9 cellular contexts compared by ENCODE assay signal in the genomic region with DNA sequence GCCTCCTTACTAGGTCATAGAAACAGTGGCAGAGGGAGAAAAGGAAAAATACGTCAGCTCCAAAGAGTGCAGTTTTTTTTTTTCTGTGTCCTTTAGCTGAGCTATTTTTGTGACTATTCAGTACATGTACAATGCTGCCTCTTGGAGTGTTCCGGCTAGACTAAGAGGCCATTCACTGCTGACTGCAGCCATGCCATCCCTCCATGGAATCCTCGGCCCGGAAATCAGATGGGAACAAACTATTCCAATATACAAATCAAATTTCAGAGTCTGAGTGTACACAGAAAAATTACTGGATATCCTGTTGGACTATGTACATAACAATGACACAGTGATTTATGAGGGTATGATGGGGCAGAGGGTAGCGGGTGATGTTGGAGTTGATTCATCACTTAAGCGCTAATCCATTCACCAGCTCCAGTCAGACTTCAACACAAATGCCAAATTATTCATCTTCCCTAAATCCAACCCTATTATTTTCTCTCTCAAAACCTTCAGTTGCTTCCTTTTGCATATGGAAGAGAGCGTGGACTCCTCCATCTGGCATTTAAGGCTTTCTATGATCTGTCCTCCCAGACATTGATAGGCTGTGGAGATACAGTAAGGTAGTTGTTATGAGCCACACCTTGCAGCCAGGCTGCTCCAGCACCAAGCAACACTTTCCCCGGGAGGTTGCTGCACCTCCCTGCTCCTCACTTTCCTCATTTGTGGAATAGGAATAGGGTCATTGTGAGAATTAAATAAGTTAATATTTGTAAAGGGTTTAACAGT.
A peak's percentile ranks its signal among the peaks of the same experiment; 100 is the strongest.
DNase-seq lines count a peak whose midpoint lies in the region; ATAC-seq and TF ChIP-seq lines count a peak whose summit lies in the region.
"Had no signal": no experiment of that assay in that cellular context is flagged by ENCODE, and none has a peak within 500 bp of the region (broad histone marks: within the 10 kb centered on the region; RNA-seq: fewer than 3 reads in every experiment).

No MANE protein-coding gene starts in this region.

- peaks cover 9% of the 10 kb centered on the region for H3K4me1 Mint-ChIP-seq in GM23338

- no peaks in the 10 kb centered on the region for H3K9me3 Mint-ChIP-seq in GM23338

- no peaks in the 10 kb centered on the region for H3K36me3 Mint-ChIP-seq in GM23338 (ENCODE audit: low read depth)

- no peak overlapping the region for H3K27ac Mint-ChIP-seq in GM23338

- H3K27me3 ChIP-seq in GM23338 (ENCODE audit: insufficient read depth) (no peaks in the 10 kb centered on the region), adrenal gland (no peaks in the 10 kb centered on the region), cardiac muscle cell (no peaks in the 10 kb centered on the region)

- 51 to 62% (median 55%) methylated on average over 8 of the region's 8 CpGs for WGBS in adrenal gland, 4 donors

- H3K79me2 ChIP-seq in GM23338 (replicated peaks; ENCODE audit: insufficient read depth): no peaks in the 10 kb centered on the region; the same call in 1 of the 2 replicates

- peaks cover 5% of the 10 kb centered on the region for H3K27me3 Mint-ChIP-seq in GM23338 (ENCODE audit: insufficient read depth, low read depth, poor library complexity)

- intact Hi-C loops in adrenal gland (cut with DNase I) (no loop called here), posterior vena cava (cut with DNase I) (loop anchor here in 1 of 2 donors (10.0 kb wide), 1 partner anchor 108 kb away; a partner anchor contains a TSS)

- H3K4me2 ChIP-seq in GM23338: no peak overlapping the region

- H3F3A ChIP-seq in GM23338 (replicated peaks; ENCODE audit: low read depth): no peaks in the 10 kb centered on the region

- TF ChIP-seq POLR2A in adrenal gland (IDR thresholded peaks at IDR 0.05): no peak

- H3K4me3 ChIP-seq in GM23338 (no peak overlapping the region), adrenal gland (no peak overlapping the region), cardiac muscle cell (no peak overlapping the region), skeletal muscle cell (ENCODE audit: low read depth, low read length) (no peak overlapping the region)

- H4K20me1 ChIP-seq in GM23338 (replicated peaks; ENCODE audit: insufficient read depth): no peaks in the 10 kb centered on the region

- peaks cover 9% of the 10 kb centered on the region; the same call in 1 of the 2 replicates for H3K9me2 ChIP-seq in GM23338 (ENCODE audit: insufficient read depth)

- DNase-seq in GM23338 (ENCODE audit: low spot score) (no peak), adrenal gland (peak in 5 of 7 donors; percentile 21 to 76 (median 45)), cardiac muscle cell (ENCODE audit: low read depth in 1 of 2, low spot score in 1 of 2) (peak in 1 of 2 donors; percentile 55), skeletal muscle cell (ENCODE audit: low read depth) (peak; percentile 82), posterior vena cava (ENCODE audit: low spot score) (no peak), hepatic stellate cell (ENCODE audit: low spot score) (no peak)
- DNase-seq in stimulated activated CD4-positive, alpha-beta T cell treated with anti-CD3 and anti-CD28 coated beads, Interleukin-15, amount 100 ng/mL, for 24 hours: no peak
- no peak for DNase-seq in activated CD4-positive, alpha-beta T cell treated with anti-CD3 and anti-CD28 coated beads, Interleukin-2, amount 50 U/mL, for 48 hours
- DNase-seq: effector CD4-positive, alpha-beta T cell had no signal

- H3K4me1 ChIP-seq in GM23338 (ENCODE audit: insufficient read depth) (peaks cover 41% of the 10 kb centered on the region), adrenal gland (replicated peaks in 1 of 2) (peaks cover 6 to 50% of the 10 kb centered on the region in 2 donors), cardiac muscle cell (ENCODE audit: low read depth) (peaks cover 45% of the 10 kb centered on the region)

- H2AFZ ChIP-seq in GM23338: no peak overlapping the region

- H3K9me3 ChIP-seq in adrenal gland (replicated peaks in 1 of 3): no peaks in the 10 kb centered on the region
- no peaks in the 10 kb centered on the region for H3K9me3 ChIP-seq in cardiac muscle cell (ENCODE audit: low read depth)

- TF ChIP-seq CTCF in GM23338 (conservative IDR thresholded peaks at IDR 0.05; ENCODE audit: low read depth in 2 of 2) (no peak), adrenal gland (IDR thresholded peaks at IDR 0.05) (no peak), cardiac muscle cell (IDR thresholded peaks at IDR 0.05; ENCODE audit: low read depth, low read length) (no peak)

- no peak for ATAC-seq in GM23338

- no peaks in the 10 kb centered on the region for H3K36me3 ChIP-seq in GM23338 (ENCODE audit: insufficient read depth)
- no peaks in the 10 kb centered on the region for H3K36me3 ChIP-seq in adrenal gland (replicated peaks in 1 of 2)
- H3K36me3 ChIP-seq in cardiac muscle cell: no peaks in the 10 kb centered on the region

- H3K27ac ChIP-seq in GM23338 (ENCODE audit: low read depth) (peak overlapping the region; percentile 46; the same call in 1 of the 2 replicates), adrenal gland (peak overlapping the region in 4 of 5 donors; percentile 1 to 79 (median 47)), cardiac muscle cell (peak overlapping the region; percentile 41)

- H3K4me3 Mint-ChIP-seq in GM23338: no peak overlapping the region

TF ChIP-seq in GM23338, 12 proteins besides CTCF, POLR2A, EP300 and RAD21 (continues in another document):
- no peak for TF ChIP-seq STAT1 (IDR thresholded peaks at IDR 0.05; ENCODE audit: unreplicated experiment)
- no peak for TF ChIP-seq NANOG (IDR thresholded peaks at IDR 0.05; ENCODE audit: borderline replicate concordance)
- TF ChIP-seq, protein P1, sequence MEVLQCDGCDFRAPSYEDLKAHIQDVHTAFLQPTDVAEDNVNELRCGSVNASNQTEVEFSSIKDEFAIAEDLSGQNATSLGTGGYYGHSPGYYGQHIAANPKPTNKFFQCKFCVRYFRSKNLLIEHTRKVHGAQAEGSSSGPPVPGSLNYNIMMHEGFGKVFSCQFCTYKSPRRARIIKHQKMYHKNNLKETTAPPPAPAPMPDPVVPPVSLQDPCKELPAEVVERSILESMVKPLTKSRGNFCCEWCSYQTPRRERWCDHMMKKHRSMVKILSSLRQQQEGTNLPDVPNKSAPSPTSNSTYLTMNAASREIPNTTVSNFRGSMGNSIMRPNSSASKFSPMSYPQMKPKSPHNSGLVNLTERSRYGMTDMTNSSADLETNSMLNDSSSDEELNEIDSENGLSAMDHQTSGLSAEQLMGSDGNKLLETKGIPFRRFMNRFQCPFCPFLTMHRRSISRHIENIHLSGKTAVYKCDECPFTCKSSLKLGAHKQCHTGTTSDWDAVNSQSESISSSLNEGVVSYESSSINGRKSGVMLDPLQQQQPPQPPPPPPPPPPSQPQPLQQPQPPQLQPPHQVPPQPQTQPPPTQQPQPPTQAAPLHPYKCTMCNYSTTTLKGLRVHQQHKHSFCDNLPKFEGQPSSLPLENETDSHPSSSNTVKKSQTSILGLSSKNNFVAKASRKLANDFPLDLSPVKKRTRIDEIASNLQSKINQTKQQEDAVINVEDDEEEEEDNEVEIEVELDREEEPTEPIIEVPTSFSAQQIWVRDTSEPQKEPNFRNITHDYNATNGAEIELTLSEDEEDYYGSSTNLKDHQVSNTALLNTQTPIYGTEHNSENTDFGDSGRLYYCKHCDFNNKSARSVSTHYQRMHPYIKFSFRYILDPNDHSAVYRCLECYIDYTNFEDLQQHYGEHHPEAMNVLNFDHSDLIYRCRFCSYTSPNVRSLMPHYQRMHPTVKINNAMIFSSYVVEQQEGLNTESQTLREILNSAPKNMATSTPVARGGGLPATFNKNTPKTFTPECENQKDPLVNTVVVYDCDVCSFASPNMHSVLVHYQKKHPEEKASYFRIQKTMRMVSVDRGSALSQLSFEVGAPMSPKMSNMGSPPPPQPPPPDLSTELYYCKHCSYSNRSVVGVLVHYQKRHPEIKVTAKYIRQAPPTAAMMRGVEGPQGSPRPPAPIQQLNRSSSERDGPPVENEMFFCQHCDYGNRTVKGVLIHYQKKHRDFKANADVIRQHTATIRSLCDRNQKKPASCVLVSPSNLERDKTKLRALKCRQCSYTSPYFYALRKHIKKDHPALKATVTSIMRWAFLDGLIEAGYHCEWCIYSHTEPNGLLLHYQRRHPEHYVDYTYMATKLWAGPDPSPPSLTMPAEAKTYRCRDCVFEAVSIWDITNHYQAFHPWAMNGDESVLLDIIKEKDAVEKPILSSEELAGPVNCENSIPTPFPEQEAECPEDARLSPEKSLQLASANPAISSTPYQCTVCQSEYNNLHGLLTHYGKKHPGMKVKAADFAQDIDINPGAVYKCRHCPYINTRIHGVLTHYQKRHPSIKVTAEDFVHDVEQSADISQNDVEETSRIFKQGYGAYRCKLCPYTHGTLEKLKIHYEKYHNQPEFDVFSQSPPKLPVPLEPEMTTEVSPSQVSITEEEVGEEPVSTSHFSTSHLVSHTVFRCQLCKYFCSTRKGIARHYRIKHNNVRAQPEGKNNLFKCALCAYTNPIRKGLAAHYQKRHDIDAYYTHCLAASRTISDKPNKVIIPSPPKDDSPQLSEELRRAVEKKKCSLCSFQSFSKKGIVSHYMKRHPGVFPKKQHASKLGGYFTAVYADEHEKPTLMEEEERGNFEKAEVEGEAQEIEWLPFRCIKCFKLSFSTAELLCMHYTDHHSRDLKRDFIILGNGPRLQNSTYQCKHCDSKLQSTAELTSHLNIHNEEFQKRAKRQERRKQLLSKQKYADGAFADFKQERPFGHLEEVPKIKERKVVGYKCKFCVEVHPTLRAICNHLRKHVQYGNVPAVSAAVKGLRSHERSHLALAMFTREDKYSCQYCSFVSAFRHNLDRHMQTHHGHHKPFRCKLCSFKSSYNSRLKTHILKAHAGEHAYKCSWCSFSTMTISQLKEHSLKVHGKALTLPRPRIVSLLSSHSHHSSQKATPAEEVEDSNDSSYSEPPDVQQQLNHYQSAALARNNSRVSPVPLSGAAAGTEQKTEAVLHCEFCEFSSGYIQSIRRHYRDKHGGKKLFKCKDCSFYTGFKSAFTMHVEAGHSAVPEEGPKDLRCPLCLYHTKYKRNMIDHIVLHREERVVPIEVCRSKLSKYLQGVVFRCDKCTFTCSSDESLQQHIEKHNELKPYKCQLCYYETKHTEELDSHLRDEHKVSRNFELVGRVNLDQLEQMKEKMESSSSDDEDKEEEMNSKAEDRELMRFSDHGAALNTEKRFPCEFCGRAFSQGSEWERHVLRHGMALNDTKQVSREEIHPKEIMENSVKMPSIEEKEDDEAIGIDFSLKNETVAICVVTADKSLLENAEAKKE (CRISPR knock-in tag; IDR thresholded peaks at IDR 0.05): no peak
- no peak for TF ChIP-seq EZH2 (IDR thresholded peaks at IDR 0.05; ENCODE audit: low read depth, unreplicated experiment)
- TF ChIP-seq JUNB (IDR thresholded peaks at IDR 0.05; ENCODE audit: unreplicated experiment): no peak
- no peak for TF ChIP-seq ZNF114 (CRISPR knock-in tag; IDR thresholded peaks at IDR 0.05)

Comparison
In these comparisons a context has a peak if more than half of its experiments do, and no peak if none do; other contexts are left out.
1. DNase-seq: peak in adrenal gland (5 of 7) and skeletal muscle cell (single experiment); none in GM23338 (single experiment), posterior vena cava (single experiment), stimulated activated CD4-positive, alpha-beta T cell treated with anti-CD3 and anti-CD28 coated beads, Interleukin-15, amount 100 ng/mL, for 24 hours (single experiment), hepatic stellate cell (single experiment) and activated CD4-positive, alpha-beta T cell treated with anti-CD3 and anti-CD28 coated beads, Interleukin-2, amount 50 U/mL, for 48 hours (0 of 2).
2. Peak in every context shown above with its lines, with median percentiles within 50 percentile points of each other: H3K27ac ChIP-seq.